Comparison of ENCODE assay signal across 22 cellular contexts in genomic region chr16:23521965-23522364, GRCh38.
"Had no signal": no experiment of that assay in that cellular context is flagged by ENCODE, and none has a peak within 500 bp of the region (broad histone marks: within the 10 kb centered on the region; RNA-seq: fewer than 3 reads in every experiment).

No MANE protein-coding gene starts in this region.

- H3K27ac ChIP-seq: esophagus squamous epithelium, gastroesophageal sphincter, pancreas, suprapubic skin, thyroid gland had no signal

- DNase-seq: effector memory CD8-positive, alpha-beta T cell; esophagus squamous epithelium; foreskin fibroblast; glutamatergic neuron; islet precursor cell; mammary epithelial cell; mucosa of descending colon; occipital lobe; pancreas; right cardiac atrium; stimulated activated CD4-positive, alpha-beta T cell treated with anti-CD3 and anti-CD28 coated beads, Interleukin-15, amount 100 ng/mL, for 24 hours; stimulated activated CD4-positive, alpha-beta T cell treated with anti-CD3 and anti-CD28 coated beads, Interleukin-1b, Interleukin-23, amount 100 ng/mL, for 48 hours; stimulated activated CD4-positive, alpha-beta T cell treated with anti-CD3 and anti-CD28 coated beads, Interleukin-4, amount 100 ng/mL, for 4 hours; stimulated activated naive CD4-positive, alpha-beta T cell treated with Interleukin-2 at 50 U/mL for 16 hours; thyroid gland had no signal

- H3K27ac Mint-ChIP-seq: effector memory CD8-positive, alpha-beta T cell; natural killer cell treated with Interleukin-12 subunit alpha and Interleukin-12 subunit beta and Interleukin-15 and Interleukin-18, amount 100 ng/mL, for 72 hours; progenitor cell of endocrine pancreas; type B pancreatic cell had no signal

- H3K9me3 ChIP-seq: esophagus squamous epithelium, gastroesophageal sphincter, mucosa of descending colon, pancreas, suprapubic skin, thyroid gland had no signal

- H3K27me3 ChIP-seq: esophagus squamous epithelium, gastroesophageal sphincter, pancreas, suprapubic skin, thyroid gland had no signal

- H3K4me3 ChIP-seq: esophagus squamous epithelium, gastroesophageal sphincter, mucosa of descending colon, pancreas, suprapubic skin, thyroid gland had no signal

- ATAC-seq: effector memory CD8-positive, alpha-beta T cell; gastroesophageal sphincter; left lobe of liver; mucosa of descending colon; natural killer cell treated with Interleukin-12 subunit alpha and Interleukin-12 subunit beta and Interleukin-15 and Interleukin-18, amount 100 ng/mL, for 72 hours; pancreas; right cardiac atrium had no signal

- H3K4me3 Mint-ChIP-seq: dendritic cell treated with granulocyte-macrophage colony-stimulating factor and Interleukin-4, amounts not matched to agents 40 ng/mL and 50 ng/mL, for 4 days; effector memory CD8-positive, alpha-beta T cell; natural killer cell treated with Interleukin-12 subunit alpha and Interleukin-12 subunit beta and Interleukin-15 and Interleukin-18, amount 100 ng/mL, for 72 hours; type B pancreatic cell had no signal

- H3K27me3 Mint-ChIP-seq: dendritic cell treated with granulocyte-macrophage colony-stimulating factor and Interleukin-4, amounts not matched to agents 40 ng/mL and 50 ng/mL, for 4 days; effector memory CD8-positive, alpha-beta T cell; natural killer cell treated with Interleukin-12 subunit alpha and Interleukin-12 subunit beta and Interleukin-15 and Interleukin-18, amount 100 ng/mL, for 72 hours; progenitor cell of endocrine pancreas; type B pancreatic cell had no signal

- H3K9me3 Mint-ChIP-seq: dendritic cell treated with granulocyte-macrophage colony-stimulating factor and Interleukin-4, amounts not matched to agents 40 ng/mL and 50 ng/mL, for 4 days; effector memory CD8-positive, alpha-beta T cell; natural killer cell treated with Interleukin-12 subunit alpha and Interleukin-12 subunit beta and Interleukin-15 and Interleukin-18, amount 100 ng/mL, for 72 hours; type B pancreatic cell had no signal

- H3K4me1 ChIP-seq: esophagus squamous epithelium, gastroesophageal sphincter, pancreas, suprapubic skin, thyroid gland had no signal
